ENCODE assay signal across 23 cellular contexts in genomic region chr5:61479850-61480614, GRCh38.
"Had no signal": no experiment of that assay in that cellular context is flagged by ENCODE, and none has a peak within 500 bp of the region (broad histone marks: within the 10 kb centered on the region; RNA-seq: fewer than 3 reads in every experiment).

No MANE protein-coding gene starts in this region.

- DNase-seq: activated CD4-positive, alpha-beta memory T cell treated with anti-CD3 and anti-CD28 coated beads, Interleukin-2, amount 10 ng/mL, durations not matched to agents 7 days and 5 days; activated CD4-positive, alpha-beta T cell treated with anti-CD3 and anti-CD28 coated beads, Interleukin-2, amount 10 ng/mL, durations not matched to agents 7 days and 5 days; activated CD4-positive, CD25-positive, alpha-beta regulatory T cell; activated gamma-delta T cell treated with Interleukin-2 at 50 U/mL for 16 hours; activated naive CD4-positive, alpha-beta T cell treated with anti-CD3 and anti-CD28 coated beads, Interleukin-2, amount 10 ng/mL, durations not matched to agents 7 days and 5 days; activated naive CD8-positive, alpha-beta T cell treated with anti-CD3 and anti-CD28 coated beads for 36 hours; activated T-cell treated with anti-CD3 and anti-CD28 coated beads for 4 hours; activated T-cell treated with anti-CD3 and anti-CD28 coated beads, Interleukin-2, amount 50 U/mL, for 48 hours; KG1; NCI-H1092; NCI-H1930; NCI-H345; NCI-H510A; NCI-H526 treated with DMSO at 0.1 percent for 48 hours; NK-92 treated with Interleukin-12 subunit alpha and Interleukin-12 subunit beta, amount 100 ng/mL, for 24 hours; OCI-M1; Peyer's patch; Right ventricle myocardium superior; SJCRH30; SW 1271 had no signal

- H3K9me3 ChIP-seq: Peyer's patch, SJCRH30 had no signal

- H3K27me3 ChIP-seq: Peyer's patch, SJCRH30 had no signal

- H3K27ac ChIP-seq: Peyer's patch, RWPE1, SJCRH30 had no signal

- ATAC-seq: activated T-helper 17 cell treated with anti-CD3 and anti-CD28 coated beads, Interleukin-2, amount 50 U/mL, for 72 hours; SK-N-SH treated with all-trans-retinoic acid at 6 μM for 48 hours had no signal

- H3K4me3 ChIP-seq: Peyer's patch, SJCRH30 had no signal

- H3K4me1 ChIP-seq: Peyer's patch, SJCRH30 had no signal

- H3K36me3 ChIP-seq: Peyer's patch had no signal
